ENCODE assay signal across 8 cellular contexts in the genomic region with DNA sequence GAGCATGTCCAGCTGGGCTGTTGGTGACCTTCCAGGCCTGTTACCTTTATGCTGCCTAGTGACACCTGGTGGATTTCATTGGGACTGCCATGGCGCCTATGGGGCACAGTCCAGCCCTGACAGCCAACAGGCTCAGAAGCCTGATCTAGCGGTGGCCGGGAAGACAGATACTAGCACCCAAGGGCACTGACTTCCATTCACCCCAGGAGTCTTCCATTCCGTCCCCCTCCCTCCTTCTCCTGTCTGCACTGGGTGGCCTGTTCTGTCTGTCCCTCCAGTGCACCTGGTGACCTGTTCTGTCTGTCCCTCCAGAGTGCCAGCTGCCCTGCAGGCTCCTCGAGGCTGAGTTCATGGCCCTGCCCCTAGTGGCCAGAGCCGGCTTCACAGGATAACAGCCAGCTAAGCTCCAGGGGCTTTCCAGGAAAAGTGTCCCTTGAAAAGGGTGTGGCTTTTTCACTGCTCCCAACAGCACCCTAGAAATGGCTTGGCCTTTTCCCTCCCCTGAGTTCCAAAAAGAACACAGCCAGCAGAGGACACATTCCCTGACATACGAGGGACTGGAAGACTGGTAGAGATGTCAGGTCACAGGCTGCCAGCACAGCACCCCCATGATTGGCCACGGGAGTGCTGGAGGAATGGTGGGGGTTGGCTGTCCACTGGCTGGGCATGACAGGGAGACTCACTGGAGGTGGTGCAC. TPM values are rescaled to one million over a fixed set of nuclear protein-coding genes. Genes with fewer than 3 reads are reported as not detected.
DNase-seq lines count a peak whose midpoint lies in the region; ATAC-seq and TF ChIP-seq lines count a peak whose summit lies in the region.
"Not testable (repeated sequence)": the region's sequence is repeated elsewhere in the genome, so short reads cannot be mapped to it uniquely, and the experiment has no call there.

No MANE protein-coding gene starts in this region.

- H3K27me3 ChIP-seq in BE2C, result peaks cover 38% of the 10 kb centered on the region
- H3K27me3 ChIP-seq in mucosa of stomach (ENCODE audit: control insufficient read depth, insufficient read depth, low read length), result not testable (repeated sequence)

- H3K4me1 ChIP-seq in BE2C; mucosa of stomach (ENCODE audit: control insufficient read depth, insufficient read depth, low read length): not testable (repeated sequence)

- H3K36me3 ChIP-seq in BE2C; mucosa of stomach (ENCODE audit: control insufficient read depth, insufficient read depth, low read length): not testable (repeated sequence)

- not testable (repeated sequence) for H3K9me3 ChIP-seq in BE2C; mucosa of stomach (ENCODE audit: control insufficient read depth, low read length)

- peak; percentile 86 for DNase-seq in BE2C
- peak; percentile 82 for DNase-seq in SK-N-DZ (ENCODE audit: low spot score)
- DNase-seq in activated naive CD4-positive, alpha-beta T cell treated with Interleukin-2 at 50 U/mL for 16 hours, result peak; percentile 81
- peak; percentile 36 to 75 for DNase-seq in foreskin fibroblast
- DNase-seq in stimulated activated CD4-positive, alpha-beta T cell treated with anti-CD3 and anti-CD28 coated beads, TNF-alpha, amount 100 ng/mL, for 48 hours (ENCODE audit: low read depth in 3 of 3), result peak; percentile 47 to 56 (median 50)

- peak; percentile 72 for ATAC-seq in GM19328 (IDR thresholded peaks at IDR 0.05; ENCODE audit: unreplicated experiment)
- ATAC-seq in HG03135 (IDR thresholded peaks at IDR 0.05; ENCODE audit: unreplicated experiment), result peak; percentile 92

- peak; percentile 75 for TF ChIP-seq CTCF in BE2C (IDR thresholded peaks at IDR 0.05; ENCODE audit: low read depth, low read length)
- peak; percentile 74 for TF ChIP-seq CTCF in foreskin fibroblast (IDR thresholded peaks at IDR 0.05; ENCODE audit: low read depth, low read length)

- not testable (repeated sequence) for H3K9ac ChIP-seq in mucosa of stomach (ENCODE audit: low read length)

- H3K4me3 ChIP-seq in BE2C (ENCODE audit: low read depth, low read length), result peak overlapping the region; percentile 50
- H3K4me3 ChIP-seq in foreskin fibroblast (ENCODE audit: low read depth in 1 of 2, low read length in 2 of 2), result peak overlapping the region in 1 of 2 donors; percentile 15
- peak overlapping the region; percentile 38 for H3K4me3 ChIP-seq in mucosa of stomach (ENCODE audit: low read length)

RNA-seq across cellular contexts. Expression of gene HIGD2B, which starts 15.2 kb away (rescaled TPM):
- not detected for polyA plus RNA-seq in BE2C (2012; ENCODE audit: insufficient read depth, insufficient read length, low read depth)
- not detected in 2 replicates for polyA plus RNA-seq in SK-N-DZ (2014; cell fraction: cytosol; rRNA removed)
- not detected in 2 replicates for polyA plus RNA-seq in SK-N-DZ (2014; cell fraction: nucleus; rRNA removed)

RNA-seq across cellular contexts. Expression of gene BBS4, which starts 15.2 kb away (rescaled TPM):
- polyA plus RNA-seq in BE2C (2012; ENCODE audit: insufficient read depth, insufficient read length, low read depth), result 9.1 TPM
- 24.3 and 26.2 TPM in 2 replicates for polyA plus RNA-seq in SK-N-DZ (2014; cell fraction: cytosol; rRNA removed)
- 47.1 and 51.8 TPM in 2 replicates for polyA plus RNA-seq in SK-N-DZ (2014; cell fraction: nucleus; rRNA removed)

RNA-seq across cellular contexts. Expression of gene GOLGA6B, which starts 16.3 kb away (rescaled TPM):
- not detected for polyA plus RNA-seq in BE2C (2012; ENCODE audit: insufficient read depth, insufficient read length, low read depth)
- polyA plus RNA-seq in SK-N-DZ (2014; cell fraction: cytosol; rRNA removed), result not detected in 2 replicates
- polyA plus RNA-seq in SK-N-DZ (2014; cell fraction: nucleus; rRNA removed), result not detected in 2 replicates
